Comparison of ENCODE assay signal across 28 cellular contexts in the genomic region with DNA sequence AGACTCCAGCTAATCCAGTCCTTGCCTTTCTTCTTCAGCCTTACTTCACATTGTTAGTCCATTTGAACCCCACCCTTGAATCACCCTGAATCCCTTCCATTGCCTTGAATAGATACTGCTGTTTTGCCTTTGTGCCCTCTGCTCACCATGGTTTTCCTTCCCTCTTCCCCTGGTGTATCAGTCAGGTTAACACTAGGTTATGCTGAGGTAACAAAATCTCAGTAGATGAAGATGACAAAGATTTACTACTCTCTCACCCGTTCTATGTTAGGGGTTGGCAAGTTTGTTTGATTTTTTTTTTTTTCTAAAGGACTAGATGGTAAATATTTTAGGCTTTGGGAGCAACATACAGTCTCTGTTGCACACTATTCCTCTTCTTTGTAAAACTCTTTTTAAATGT.
"Had no signal": no experiment of that assay in that cellular context is flagged by ENCODE, and none has a peak within 500 bp of the region (broad histone marks: within the 10 kb centered on the region; RNA-seq: fewer than 3 reads in every experiment).

No MANE protein-coding gene starts in this region.

- H3K4me3 Mint-ChIP-seq: activated B cell treated with CpG ODN at 0.5 μM for 24 hours; activated CD8-positive, alpha-beta T cell treated with anti-CD3 and anti-CD28 coated beads for 36 hours; activated naive CD4-positive, alpha-beta T cell treated with anti-CD3 and anti-CD28 coated beads for 36 hours; activated naive CD4-positive, alpha-beta T cell treated with anti-CD3 and anti-CD28 coated beads, Interleukin-2, amount 50 U/mL, for 24 hours; activated T-helper 1 cell treated with anti-CD3 and anti-CD28 coated beads, Interleukin-12 subunit alpha, Interleukin-12 subunit beta, Interleukin-2, Interleukin-4 antibody, amounts not matched to agents 30 ng/mL and 10 ng/mL and 1 ng/mL, durations not matched to agents 14 hours and 24 hours and 36 hours; T-helper 17 cell; T-helper 2 cell treated with Interferon-gamma antibody and Interleukin-4, amounts not matched to agents 5 μg/mL and 100 μg/mL, for 36 hours had no signal

- H3K27ac Mint-ChIP-seq: activated B cell treated with CpG ODN at 0.5 μM for 24 hours; activated CD8-positive, alpha-beta T cell treated with anti-CD3 and anti-CD28 coated beads for 36 hours; activated naive CD4-positive, alpha-beta T cell treated with anti-CD3 and anti-CD28 coated beads for 36 hours; activated naive CD4-positive, alpha-beta T cell treated with anti-CD3 and anti-CD28 coated beads, Interleukin-2, amount 50 U/mL, for 24 hours; activated T-helper 1 cell treated with anti-CD3 and anti-CD28 coated beads, Interleukin-12 subunit alpha, Interleukin-12 subunit beta, Interleukin-2, Interleukin-4 antibody, amounts not matched to agents 30 ng/mL and 10 ng/mL and 1 ng/mL, durations not matched to agents 14 hours and 24 hours and 36 hours; activated T-helper 2 cell treated with anti-CD3 and anti-CD28 coated beads, Interferon-gamma antibody, Interleukin-2, Interleukin-4, amounts not matched to agents 10 μg/mL and 5 μg/mL and 100 μg/mL, durations not matched to agents 14 hours and 24 hours and 36 hours; T-helper 17 cell; T-helper 2 cell treated with Interferon-gamma antibody and Interleukin-4, amounts not matched to agents 5 μg/mL and 100 μg/mL, for 36 hours had no signal

- H3K27ac ChIP-seq: body of pancreas, colonic mucosa, epithelial cell of prostate, WERI-Rb-1 had no signal

- H3K27me3 ChIP-seq: body of pancreas, colonic mucosa had no signal

- H3K36me3 ChIP-seq: colonic mucosa had no signal

- H3K36me3 Mint-ChIP-seq: activated naive CD4-positive, alpha-beta T cell treated with anti-CD3 and anti-CD28 coated beads, Interleukin-2, amount 50 U/mL, for 24 hours had no signal

- ATAC-seq: activated CD4-positive, CD25-positive, alpha-beta regulatory T cell treated with anti-CD3 and anti-CD28 coated beads, Interleukin-2, amount 50 U/mL, for 24 hours; activated CD8-positive, alpha-beta T cell treated with anti-CD3 and anti-CD28 coated beads for 36 hours; body of pancreas; T-helper 17 cell had no signal

- DNase-seq: activated B cell treated with CpG ODN at 0.5 μM for 24 hours; activated CD4-positive, alpha-beta T cell treated with anti-CD3 and anti-CD28 coated beads for 48 hours; activated CD4-positive, alpha-beta T cell treated with anti-CD3 and anti-CD28 coated beads, Interleukin-2, amount 50 U/mL, for 1 hour; activated CD4-positive, alpha-beta T cell treated with anti-CD3 and anti-CD28 coated beads, Interleukin-2, amount 50 U/mL, for 48 hours; activated CD8-positive, alpha-beta memory T cell treated with anti-CD3 and anti-CD28 coated beads for 24 hours; activated CD8-positive, alpha-beta T cell treated with anti-CD3 and anti-CD28 coated beads for 36 hours; activated effector memory CD4-positive, alpha-beta T cell treated with anti-CD3 and anti-CD28 coated beads, Interleukin-2, amount 50 U/mL, for 16 hours; activated naive CD4-positive, alpha-beta T cell treated with anti-CD3 and anti-CD28 coated beads for 36 hours; activated T-cell treated with anti-CD3 and anti-CD28 coated beads, Interleukin-2, amount 50 U/mL, for 48 hours; amniotic stem cell; anterior cingulate cortex; body of pancreas; central memory CD4-positive, alpha-beta T cell; cerebellar nuclear complex; colonic mucosa; effector CD8-positive, alpha-beta T cell; foreskin fibroblast; head of caudate nucleus; T-helper 1 cell; T-helper 17 cell; T1000; WERI-Rb-1 had no signal

- H3K9me3 Mint-ChIP-seq: activated B cell treated with CpG ODN at 0.5 μM for 24 hours; activated CD8-positive, alpha-beta T cell treated with anti-CD3 and anti-CD28 coated beads for 36 hours; activated naive CD4-positive, alpha-beta T cell treated with anti-CD3 and anti-CD28 coated beads for 36 hours; T-helper 2 cell treated with Interferon-gamma antibody and Interleukin-4, amounts not matched to agents 5 μg/mL and 100 μg/mL, for 36 hours had no signal

- H3K4me1 ChIP-seq: colonic mucosa had no signal

- H3K4me3 ChIP-seq: body of pancreas, colonic mucosa had no signal

- H3K9me3 ChIP-seq: body of pancreas, colonic mucosa had no signal
